ENCODE assay signal across 27 cellular contexts in genomic region chr13:24497742-24498141, GRCh38.
"Had no signal": no experiment of that assay in that cellular context is flagged by ENCODE, and none has a peak within 500 bp of the region (broad histone marks: within the 10 kb centered on the region; RNA-seq: fewer than 3 reads in every experiment).

No MANE protein-coding gene starts in this region.

- H3K4me1 ChIP-seq: prostate gland had no signal

- H2AFZ ChIP-seq: hepatocyte had no signal

- FAIRE-seq: colon, endothelial cell of umbilical vein, kidney, urothelium cell line had no signal

- H3K27ac ChIP-seq: dorsolateral prefrontal cortex, esophagus muscularis mucosa, foreskin keratinocyte, gastroesophageal sphincter, heart left ventricle, hepatocyte, prostate gland, right atrium auricular region, sigmoid colon, spleen, thoracic aorta, tibial nerve, upper lobe of left lung had no signal

- H3K4me3 ChIP-seq: dorsolateral prefrontal cortex, esophagus muscularis mucosa, gastroesophageal sphincter, heart left ventricle, hepatocyte, lung, prostate gland, right atrium auricular region, sigmoid colon, spleen, thoracic aorta, tibial nerve, upper lobe of left lung had no signal

- ATAC-seq: foreskin keratinocyte; gastroesophageal sphincter; heart left ventricle; left cardiac atrium; left ventricle myocardium superior; naive thymus-derived CD8-positive, alpha-beta T cell; stimulated activated naive B cell treated with anti-CD40 and anti-IgM and Interleukin-4, amounts not matched to agents 10 μg/mL and 1 μg/mL and 100 μg/mL, for 72 hours had no signal

- H3K27me3 ChIP-seq: dorsolateral prefrontal cortex, esophagus muscularis mucosa, foreskin keratinocyte, gastroesophageal sphincter, heart left ventricle, hepatocyte, right atrium auricular region, sigmoid colon, spleen, tibial nerve, upper lobe of left lung had no signal

- H3K4me2 ChIP-seq: hepatocyte had no signal

- DNase-seq: dorsolateral prefrontal cortex; effector CD4-positive, alpha-beta T cell; endodermal cell; foreskin keratinocyte; heart left ventricle; kidney; left cardiac atrium; left ventricle myocardium superior; mesenchymal stem cell; naive thymus-derived CD8-positive, alpha-beta T cell; nephron progenitor cell; nucleus accumbens; sigmoid colon; spleen; stimulated activated naive B cell treated with anti-CD40 and anti-IgM and Interleukin-4, amounts not matched to agents 10 μg/mL and 1 μg/mL and 100 μg/mL, for 72 hours; upper lobe of left lung had no signal

- H3K9me3 ChIP-seq: esophagus muscularis mucosa, gastroesophageal sphincter, heart left ventricle, prostate gland, right atrium auricular region, sigmoid colon, spleen, thoracic aorta, tibial nerve, upper lobe of left lung had no signal
